Comparison of ENCODE assay signal across 11 cellular contexts in genomic region chr9:4530375-4530774, GRCh38.
DNase-seq lines count a peak whose midpoint lies in the region; ATAC-seq and TF ChIP-seq lines count a peak whose summit lies in the region.
"Had no signal": no experiment of that assay in that cellular context is flagged by ENCODE, and none has a peak within 500 bp of the region (broad histone marks: within the 10 kb centered on the region; RNA-seq: fewer than 3 reads in every experiment).

No MANE protein-coding gene starts in this region.

- DNase-seq in COR-L47 (lab: John Stamatoyannopoulos, UW) (peak; percentile 3), epithelial cell of esophagus (ENCODE audit: low read depth) (peak; percentile 93), MV-4-11 (lab: John Stamatoyannopoulos, UW) (no peak), NK-92 (lab: John Stamatoyannopoulos, UW; ENCODE audit: unreplicated experiment) (no peak), NOMO-1 (lab: John Stamatoyannopoulos, UW; ENCODE audit: unreplicated experiment in 2 of 2) (no peak)
- DNase-seq: activated naive CD4-positive, alpha-beta T cell treated with anti-CD3 and anti-CD28 coated beads for 36 hours; stimulated activated CD4-positive, alpha-beta T cell treated with anti-CD3 and anti-CD28 coated beads, Interleukin-12 subunit alpha, Interleukin-12 subunit beta, amount 100 ng/mL, for 4 hours had no signal

- no peak for TF ChIP-seq CTCF in epithelial cell of esophagus (IDR thresholded peaks at IDR 0.05; ENCODE audit: insufficient read depth, low read depth, low read length, missing control alignments)

- H3K4me3 ChIP-seq in epithelial cell of esophagus (ENCODE audit: low read length), result no peak overlapping the region
- H3K4me3 ChIP-seq: suprapubic skin had no signal

- ATAC-seq in GM18909 (IDR thresholded peaks at IDR 0.05; ENCODE audit: poor library complexity, unreplicated experiment) (peak; percentile 67), HG03558 (IDR thresholded peaks at IDR 0.05; ENCODE audit: extremely low read depth, unreplicated experiment) (peak; percentile 52), HG02623 (IDR thresholded peaks at IDR 0.05; ENCODE audit: unreplicated experiment) (no peak)

Comparison
In these comparisons a context has a peak if more than half of its experiments do, and no peak if none do; other contexts are left out.
1. DNase-seq: peak in COR-L47 (single experiment) and epithelial cell of esophagus (single experiment); none in MV-4-11 (single experiment), NK-92 (single experiment) and NOMO-1 (0 of 2).